34 cellular contexts compared by ENCODE assay signal in genomic region chr6:81621816-81622395, GRCh38.
"Had no signal": no experiment of that assay in that cellular context is flagged by ENCODE, and none has a peak within 500 bp of the region (broad histone marks: within the 10 kb centered on the region; RNA-seq: fewer than 3 reads in every experiment).

No MANE protein-coding gene starts in this region.

- H3K9me3 ChIP-seq: ascending aorta, body of pancreas, breast epithelium, MG63 had no signal

- H3K27me3 ChIP-seq: ascending aorta, body of pancreas, breast epithelium, MG63 had no signal

- H3K27me3 Mint-ChIP-seq: activated B cell treated with CpG ODN at 0.5 μM for 24 hours; activated CD4-positive, alpha-beta memory T cell treated with anti-CD3 and anti-CD28 coated beads, Interleukin-2, amount 10 ng/mL, durations not matched to agents 7 days and 5 days; activated CD8-positive, alpha-beta memory T cell treated with anti-CD3 and anti-CD28 coated beads, Interleukin-2, amount 10 ng/mL, durations not matched to agents 7 days and 5 days; activated naive CD8-positive, alpha-beta T cell treated with anti-CD3 and anti-CD28 coated beads for 36 hours; T-cell; T-helper 17 cell had no signal

- H3K4me1 ChIP-seq: ascending aorta, body of pancreas, breast epithelium had no signal

- DNase-seq: activated B cell treated with CpG ODN at 0.5 μM for 24 hours; activated CD4-positive, alpha-beta memory T cell treated with anti-CD3 and anti-CD28 coated beads, Interleukin-2, amount 10 ng/mL, durations not matched to agents 7 days and 5 days; activated CD4-positive, alpha-beta T cell treated with anti-CD3 and anti-CD28 coated beads for 4 hours; activated CD4-positive, CD25-positive, alpha-beta regulatory T cell treated with anti-CD3 and anti-CD28 coated beads, Interleukin-2, amount 50 U/mL, for 72 hours; activated CD8-positive, alpha-beta memory T cell treated with anti-CD3 and anti-CD28 coated beads for 24 hours; activated CD8-positive, alpha-beta memory T cell treated with anti-CD3 and anti-CD28 coated beads, Interleukin-2, amount 10 ng/mL, durations not matched to agents 7 days and 5 days; activated CD8-positive, alpha-beta memory T cell treated with anti-CD3 and anti-CD28 coated beads, Interleukin-2, amount 50 U/mL, for 48 hours; activated effector memory CD4-positive, alpha-beta T cell treated with anti-CD3 and anti-CD28 coated beads, Interleukin-2, amount 50 U/mL, for 16 hours; activated naive CD4-positive, alpha-beta T cell; activated naive CD4-positive, alpha-beta T cell treated with anti-CD3 and anti-CD28 coated beads, Interleukin-2, amount 50 U/mL, for 16 hours; activated naive CD8-positive, alpha-beta T cell treated with anti-CD3 and anti-CD28 coated beads for 36 hours; activated T-cell treated with anti-CD3 and anti-CD28 coated beads, Interleukin-2, amount 50 U/mL, for 48 hours; amygdala; body of pancreas; Karpas-422; MG63; NCI-H1048; NCI-H1105 treated with DMSO at 0.1 percent for 48 hours; NCI-H1436; NCI-H1694 treated with DMSO at 0.1 percent for 48 hours; NCI-H2029; NCI-H345; NCI-H524 treated with DMSO at 0.1 percent for 48 hours; SIG-M5; T-cell; T-helper 17 cell; T-helper 9 cell had no signal

- H3K27ac Mint-ChIP-seq: activated B cell treated with CpG ODN at 0.5 μM for 24 hours; activated CD4-positive, alpha-beta memory T cell treated with anti-CD3 and anti-CD28 coated beads, Interleukin-2, amount 10 ng/mL, durations not matched to agents 7 days and 5 days; activated CD8-positive, alpha-beta memory T cell treated with anti-CD3 and anti-CD28 coated beads, Interleukin-2, amount 10 ng/mL, durations not matched to agents 7 days and 5 days; activated naive CD8-positive, alpha-beta T cell treated with anti-CD3 and anti-CD28 coated beads for 36 hours; T-cell; T-helper 17 cell had no signal

- H3K4me1 Mint-ChIP-seq: activated B cell treated with CpG ODN at 0.5 μM for 24 hours; activated CD4-positive, alpha-beta memory T cell treated with anti-CD3 and anti-CD28 coated beads, Interleukin-2, amount 10 ng/mL, durations not matched to agents 7 days and 5 days; activated CD8-positive, alpha-beta memory T cell treated with anti-CD3 and anti-CD28 coated beads, Interleukin-2, amount 10 ng/mL, durations not matched to agents 7 days and 5 days; activated naive CD8-positive, alpha-beta T cell treated with anti-CD3 and anti-CD28 coated beads for 36 hours; T-cell; T-helper 17 cell had no signal

- H3K36me3 Mint-ChIP-seq: activated CD8-positive, alpha-beta memory T cell treated with anti-CD3 and anti-CD28 coated beads, Interleukin-2, amount 10 ng/mL, durations not matched to agents 7 days and 5 days; activated naive CD8-positive, alpha-beta T cell treated with anti-CD3 and anti-CD28 coated beads for 36 hours; T-cell had no signal

- H3K4me3 Mint-ChIP-seq: activated B cell treated with CpG ODN at 0.5 μM for 24 hours; activated CD4-positive, alpha-beta memory T cell treated with anti-CD3 and anti-CD28 coated beads, Interleukin-2, amount 10 ng/mL, durations not matched to agents 7 days and 5 days; activated CD8-positive, alpha-beta memory T cell treated with anti-CD3 and anti-CD28 coated beads, Interleukin-2, amount 10 ng/mL, durations not matched to agents 7 days and 5 days; activated naive CD8-positive, alpha-beta T cell treated with anti-CD3 and anti-CD28 coated beads for 36 hours; T-cell; T-helper 17 cell had no signal

- H3K4me3 ChIP-seq: ascending aorta, body of pancreas, breast epithelium, MG63 had no signal

- H3K36me3 ChIP-seq: ascending aorta, breast epithelium, MG63 had no signal

- H3K9me3 Mint-ChIP-seq: activated B cell treated with CpG ODN at 0.5 μM for 24 hours; activated CD4-positive, alpha-beta memory T cell treated with anti-CD3 and anti-CD28 coated beads, Interleukin-2, amount 10 ng/mL, durations not matched to agents 7 days and 5 days; activated naive CD8-positive, alpha-beta T cell treated with anti-CD3 and anti-CD28 coated beads for 36 hours had no signal

- H3K27ac ChIP-seq: ascending aorta, body of pancreas, breast epithelium, RWPE1, VCaP had no signal

- ATAC-seq: activated CD8-positive, alpha-beta memory T cell treated with anti-CD3 and anti-CD28 coated beads, Interleukin-2, amount 10 ng/mL, durations not matched to agents 7 days and 5 days; body of pancreas; Panc1; Right ventricle myocardium inferior; SK-N-SH treated with all-trans-retinoic acid at 6 μM for 48 hours; T-cell; T-helper 17 cell had no signal
